In the genomic region with DNA sequence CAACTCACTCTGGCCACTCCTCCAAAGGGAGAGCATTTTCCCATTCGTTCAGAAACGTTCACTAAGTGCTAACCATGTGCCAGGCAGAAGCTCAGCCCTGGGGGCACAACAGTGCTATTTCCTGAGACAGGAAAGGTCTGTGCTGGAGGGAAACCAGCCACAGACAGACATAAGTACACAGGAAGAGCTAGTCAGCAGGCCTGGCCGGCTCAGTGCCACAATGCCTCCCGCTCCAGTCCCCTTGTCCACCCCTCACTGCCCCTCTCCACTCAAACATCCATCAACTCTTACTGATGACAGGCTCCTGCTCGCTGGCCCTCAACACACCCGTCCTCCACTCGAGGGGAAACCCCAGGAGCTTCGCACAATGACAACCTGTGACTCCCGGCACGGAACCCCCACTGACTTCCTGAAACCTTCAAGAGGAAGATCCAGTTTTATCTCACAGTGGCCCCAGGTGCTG, we compare ENCODE assay signal across 11 cellular contexts. TPM values are rescaled to one million over a fixed set of nuclear protein-coding genes. Genes with fewer than 3 reads are reported as not detected.
A peak's percentile ranks its signal among the peaks of the same experiment; 100 is the strongest.
DNase-seq lines count a peak whose midpoint lies in the region; ATAC-seq and TF ChIP-seq lines count a peak whose summit lies in the region.
"Had no signal": no experiment of that assay in that cellular context is flagged by ENCODE, and none has a peak within 500 bp of the region (broad histone marks: within the 10 kb centered on the region; RNA-seq: fewer than 3 reads in every experiment).

No MANE protein-coding gene starts in this region.

- no peak overlapping the region for H3K4me3 Mint-ChIP-seq in MCF 10A (ENCODE audit: unreplicated experiment)

- no peaks in the 10 kb centered on the region for H3K4me1 Mint-ChIP-seq in MCF 10A (ENCODE audit: insufficient read depth, unreplicated experiment)

- in situ Hi-C loops in G401 (cut with HindIII; ENCODE audit: low sequenced_read_pairs), result no loop called here

- H3K4me3 ChIP-seq in HFF-Myc (replicated peaks; ENCODE audit: low read depth, low read length), result no peak overlapping the region
- H3K4me3 ChIP-seq: GM23248, mucosa of descending colon had no signal

- H3K27me3 Mint-ChIP-seq in MCF 10A (ENCODE audit: insufficient read depth, unreplicated experiment), result no peaks in the 10 kb centered on the region

- BruUV-seq in MCF 10A (replicated peaks; lab: Mats Ljungman, UMichigan), result no TSS peak

- peaks cover 12% of the 10 kb centered on the region for H3K36me3 Mint-ChIP-seq in MCF 10A (ENCODE audit: insufficient read depth, unreplicated experiment)

- TF ChIP-seq CTCF in HFF-Myc (IDR thresholded peaks at IDR 0.05; ENCODE audit: low read depth, low read length, missing control alignments), result no peak
- TF ChIP-seq CTCF in MCF 10A (IDR thresholded peaks at IDR 0.05; ENCODE audit: unreplicated experiment), result no peak

- no peak for ATAC-seq in GM21528 (IDR thresholded peaks at IDR 0.05; ENCODE audit: low FRiP score, unreplicated experiment)
- ATAC-seq: mucosa of descending colon had no signal

- POLR2A ChIA-PET in MCF 10A (lab: Yijun Ruan, JAX), result no interaction called here

- H3K9me3 Mint-ChIP-seq in MCF 10A (ENCODE audit: unreplicated experiment), result no peaks in the 10 kb centered on the region

- CTCF ChIA-PET in MCF 10A (lab: Yijun Ruan, JAX), result interaction anchor here (0.6 to 1.3 kb wide), 3 partner anchors 30 to 159 kb away, joined by 3 to 6 read pairs (median 4); no protein-coding TSS in a partner anchor

- intact Hi-C loops in MCF 10A (cut with micrococcal nuclease), result no loop called here

- DNase-seq in COLO668 (lab: John Stamatoyannopoulos, UW; ENCODE audit: unreplicated experiment) (peak; percentile 28), HFF-Myc (ENCODE audit: extremely low read depth, low read depth) (peak; percentile 41), MCF 10A (ENCODE audit: unreplicated experiment) (peak; percentile 69), medulla oblongata (ENCODE audit: extremely low spot score) (peak; percentile 28), DMS53 treated with DMSO at 0.1 percent for 48 hours (lab: John Stamatoyannopoulos, UW; ENCODE audit: unreplicated experiment) (no peak), G401 (ENCODE audit: low spot score) (no peak), kidney glomerular epithelial cell (lab: John Stamatoyannopoulos, UW) (no peak)
- DNase-seq: GM23248; mucosa of descending colon; stimulated activated CD4-positive, alpha-beta T cell treated with anti-CD3 and anti-CD28 coated beads, Interleukin-4, amount 100 ng/mL, for 4 hours had no signal

- peak overlapping the region; percentile 49 for H3K27ac Mint-ChIP-seq in MCF 10A (ENCODE audit: low read depth, unreplicated experiment)

RNA-seq across cellular contexts. Expression of gene PLA2G4C, which starts 11.3 kb away (rescaled TPM):
- total RNA-seq in MCF 10A (2022), result 1.1 and 1.4 TPM in 2 replicates
- total RNA-seq in G401 (2014; rRNA removed; shearing (Covaris generic)), result 0.92 and 2.3 TPM in 2 replicates

RNA-seq across cellular contexts. Expression of gene LIG1, which starts 48.2 kb away (rescaled TPM):
- 12.2 and 14.6 TPM in 2 replicates for total RNA-seq in MCF 10A (2022)
- total RNA-seq in G401 (2014; rRNA removed; shearing (Covaris generic)), result 62.8 and 119 TPM in 2 replicates

RNA-seq across cellular contexts. Expression of gene ZSWIM9, which starts 48.5 kb away (rescaled TPM):
- 4.8 and 5.5 TPM in 2 replicates for total RNA-seq in MCF 10A (2022)
- 3.1 and 3.6 TPM in 2 replicates for total RNA-seq in G401 (2014; rRNA removed; shearing (Covaris generic))

Comparison
In these comparisons a context has a peak if more than half of its experiments do, and no peak if none do; other contexts are left out.
1. DNase-seq: peak in COLO668 (single experiment), HFF-Myc (single experiment), MCF 10A (single experiment) and medulla oblongata (single experiment); none in DMS53 treated with DMSO at 0.1 percent for 48 hours (single experiment), G401 (single experiment) and kidney glomerular epithelial cell (single experiment).